Comparison of ENCODE assay signal across 8 cellular contexts in the genomic region with DNA sequence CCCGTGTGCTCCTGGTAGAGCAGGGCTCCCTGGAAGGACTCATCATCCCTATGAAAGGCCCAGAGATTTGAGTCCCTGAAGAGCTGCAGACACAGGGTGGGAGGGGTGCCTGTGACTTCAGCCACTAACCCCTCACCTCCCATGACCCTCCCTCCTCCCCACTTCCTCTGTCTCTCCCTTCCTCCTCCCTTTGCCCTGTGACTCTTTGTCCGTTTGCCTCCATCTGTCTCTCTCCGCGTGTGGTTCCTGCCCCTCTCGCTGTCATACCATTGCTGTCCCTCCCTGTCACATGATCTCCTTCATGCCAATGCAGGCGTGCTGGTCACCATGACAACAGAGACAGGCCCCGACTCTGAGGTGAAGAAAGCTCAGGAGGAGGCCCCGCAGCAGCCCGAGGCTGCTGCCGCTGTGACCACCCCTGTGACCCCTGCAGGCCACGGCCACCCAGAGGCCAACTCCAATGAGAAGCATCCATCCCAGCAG. TPM values are rescaled to one million over a fixed set of nuclear protein-coding genes. Genes with fewer than 3 reads are reported as not detected.
DNase-seq lines count a peak whose midpoint lies in the region; ATAC-seq and TF ChIP-seq lines count a peak whose summit lies in the region.

No MANE protein-coding gene starts in this region.

- TF ChIP-seq CTCF in H9 (conservative IDR thresholded peaks at IDR 0.05) (no peak), neural cell (IDR thresholded peaks at IDR 0.05; ENCODE audit: poor library complexity, severe bottlenecking) (no peak)

- no peak overlapping the region for H3K4ac ChIP-seq in H9 (ENCODE audit: low read depth, low read length)

- no peak overlapping the region for H3K23ac ChIP-seq in H9 (ENCODE audit: insufficient read length, low read depth, low read length)

- H3K14ac ChIP-seq in H9 (ENCODE audit: insufficient read depth, low read length), result no peak overlapping the region

- H3K27ac Mint-ChIP-seq in H9, result no peak overlapping the region; a peak in 1 of 7 replicates

- no CpG with 5 or more reads among the region's 11 CpGs for WGBS in H9 (ENCODE audit: extremely low coverage, insufficient read length, low lambda C conversion rate)
- WGBS in ectodermal cell, 2 experiments, result 2 to 5% methylated on average over 11 of the region's 11 CpGs

- H3K4me3 ChIP-seq in ectodermal cell (ENCODE audit: insufficient read depth, low read depth, low read length) (no peak overlapping the region), neural cell (ENCODE audit: low read length) (peak overlapping the region; percentile 49)

- H2AK5ac ChIP-seq in H9 (ENCODE audit: insufficient read length, low read length), result no peak overlapping the region

- H3K27me3 Mint-ChIP-seq in H9 (ENCODE audit: low read depth), result no peaks in the 10 kb centered on the region

- H3K4me3 Mint-ChIP-seq in H9, result peak overlapping the region in 1 of 2 experiments; percentile 41; a peak in 1 of 5 replicates

- no peaks in the 10 kb centered on the region for H4K20me1 ChIP-seq in H9 (ENCODE audit: control insufficient read depth, insufficient read depth, insufficient read length)
- no peaks in the 10 kb centered on the region for H4K20me1 ChIP-seq in neural cell (ENCODE audit: insufficient read depth)

- H3K56ac ChIP-seq in H9 (ENCODE audit: insufficient read length, low read depth, low read length), result no peak overlapping the region

- H3K9ac ChIP-seq in H9 (ENCODE audit: extremely low read depth, insufficient read length, low read length) (no peak overlapping the region), neural cell (ENCODE audit: low read length) (peak overlapping the region; percentile 53)

- H3K4me2 ChIP-seq in H9 (ENCODE audit: insufficient read depth, insufficient read length, low read length) (no peak overlapping the region), neural cell (ENCODE audit: low read length) (peak overlapping the region; percentile 7)

- H3K27ac ChIP-seq in H9 (ENCODE audit: insufficient read length, low read depth, low read length) (no peak overlapping the region), ectodermal cell (ENCODE audit: insufficient read depth, low read depth, low read length, poor library complexity, severe bottlenecking) (peak overlapping the region; percentile 46), neural cell (ENCODE audit: low read length) (peak overlapping the region; percentile 74)

- H2BK20ac ChIP-seq in H9 (ENCODE audit: low read depth, low read length, poor library complexity, severe bottlenecking), result no peak overlapping the region

- no peaks in the 10 kb centered on the region for H3K9me3 Mint-ChIP-seq in H9

- no peak overlapping the region for H3K18ac ChIP-seq in H9 (ENCODE audit: insufficient read length, low read depth, low read length)

- H2AFZ ChIP-seq in H9 (ENCODE audit: low read length) (no peak overlapping the region), neural cell (ENCODE audit: low read depth, low read length) (no peak overlapping the region)

- H3K9me3 ChIP-seq in H9 (ENCODE audit: control insufficient read depth, low read depth, low read length), result no peaks in the 10 kb centered on the region
- H3K9me3 ChIP-seq in ectodermal cell (ENCODE audit: control insufficient read depth, low read length), result no peaks in the 10 kb centered on the region
- no peaks in the 10 kb centered on the region for H3K9me3 ChIP-seq in neural cell (ENCODE audit: low read length)

- no peaks in the 10 kb centered on the region; the same call in 1 of the 2 replicates for H3K4me1 ChIP-seq in H9 (ENCODE audit: insufficient read depth, low read length)
- H3K4me1 ChIP-seq in ectodermal cell (ENCODE audit: control insufficient read depth, insufficient read depth, low read length), result peaks cover 25% of the 10 kb centered on the region

- H3F3A ChIP-seq in neural cell (ENCODE audit: insufficient read depth, low read length, poor library complexity, severe bottlenecking), result no peaks in the 10 kb centered on the region

- ATAC-seq in HG03175 (IDR thresholded peaks at IDR 0.05; ENCODE audit: unreplicated experiment) (no peak), GM21786 (IDR thresholded peaks at IDR 0.05; ENCODE audit: unreplicated experiment) (no peak), HG02642 (IDR thresholded peaks at IDR 0.05; ENCODE audit: poor library complexity, unreplicated experiment) (no peak)

- TF ChIP-seq EP300 in neural cell (conservative IDR thresholded peaks at IDR 0.05; ENCODE audit: poor library complexity, severe bottlenecking), result peak; percentile 39

- TF ChIP-seq RAD21 in neural cell (conservative IDR thresholded peaks at IDR 0.05), result no peak

- H2BK120ac ChIP-seq in H9 (ENCODE audit: low read depth, low read length, poor library complexity, severe bottlenecking), result no peak overlapping the region

- no peaks in the 10 kb centered on the region for H3K79me2 ChIP-seq in H9 (ENCODE audit: insufficient read depth, low read length)
- no peaks in the 10 kb centered on the region for H3K79me2 ChIP-seq in neural cell (replicated peaks; ENCODE audit: insufficient read depth, low read length)

- H3K36me3 ChIP-seq in ectodermal cell (ENCODE audit: control insufficient read depth, insufficient read depth, low read length), result no peaks in the 10 kb centered on the region
- no peaks in the 10 kb centered on the region for H3K36me3 ChIP-seq in neural cell (ENCODE audit: insufficient read depth, low read length)

- H3T11ph ChIP-seq in H9 (ENCODE audit: low read length), result no peak overlapping the region

- no peak overlapping the region for H4K8ac ChIP-seq in H9 (replicated peaks; ENCODE audit: insufficient read length, low read depth, low read length)

- DNase-seq in H9 (peak; percentile 92), NCI-H2227 treated with DMSO at 0.1 percent for 48 hours (lab: John Stamatoyannopoulos, UW) (peak; percentile 56), NCI-H1105 treated with DMSO at 0.1 percent for 48 hours (lab: John Stamatoyannopoulos, UW) (no peak)

- no peaks in the 10 kb centered on the region for H3K9me2 ChIP-seq in neural cell (ENCODE audit: insufficient read depth, low read length)

- no peaks in the 10 kb centered on the region for H3K79me1 ChIP-seq in H9 (ENCODE audit: insufficient read depth, low read depth, low read length, poor library complexity, severe bottlenecking)

- no peak overlapping the region for H2BK15ac ChIP-seq in H9 (ENCODE audit: low read depth, low read length)

- no peak overlapping the region for H2BK5ac ChIP-seq in H9 (ENCODE audit: insufficient read length, low read length)

- H4K91ac ChIP-seq in H9 (ENCODE audit: insufficient read length, low read depth, low read length), result no peak overlapping the region

- H2BK12ac ChIP-seq in H9 (ENCODE audit: insufficient read length, low read depth, low read length), result no peak overlapping the region

- peaks cover 24 to 25% of the 10 kb centered on the region in 2 experiments for H3K4me1 Mint-ChIP-seq in H9

- no peak overlapping the region for H4K5ac ChIP-seq in H9 (ENCODE audit: insufficient read length, low read depth, low read length)

- H3K36me3 Mint-ChIP-seq in H9 (ENCODE audit: insufficient read depth in 1 of 3, low read depth in 3 of 3), result peaks cover 0 to 4% (median 0%) of the 10 kb centered on the region in 3 experiments; a peak in 3 of 7 replicates

- no peaks in the 10 kb centered on the region for H3K27me3 ChIP-seq in H9 (ENCODE audit: insufficient read depth, low read length)
- no peaks in the 10 kb centered on the region for H3K27me3 ChIP-seq in ectodermal cell (ENCODE audit: control insufficient read depth, insufficient read depth, low read length, poor library complexity, severe bottlenecking)
- H3K27me3 ChIP-seq in neural cell (ENCODE audit: insufficient read depth, low read depth, low read length), result no peaks in the 10 kb centered on the region

- no peaks in the 10 kb centered on the region for H3K23me2 ChIP-seq in H9 (ENCODE audit: insufficient read length, low read depth, low read length, poor library complexity, severe bottlenecking)

TF ChIP-seq in neural cell, 6 proteins besides CTCF, POLR2A, EP300 and RAD21:
- TF ChIP-seq, protein P1, sequence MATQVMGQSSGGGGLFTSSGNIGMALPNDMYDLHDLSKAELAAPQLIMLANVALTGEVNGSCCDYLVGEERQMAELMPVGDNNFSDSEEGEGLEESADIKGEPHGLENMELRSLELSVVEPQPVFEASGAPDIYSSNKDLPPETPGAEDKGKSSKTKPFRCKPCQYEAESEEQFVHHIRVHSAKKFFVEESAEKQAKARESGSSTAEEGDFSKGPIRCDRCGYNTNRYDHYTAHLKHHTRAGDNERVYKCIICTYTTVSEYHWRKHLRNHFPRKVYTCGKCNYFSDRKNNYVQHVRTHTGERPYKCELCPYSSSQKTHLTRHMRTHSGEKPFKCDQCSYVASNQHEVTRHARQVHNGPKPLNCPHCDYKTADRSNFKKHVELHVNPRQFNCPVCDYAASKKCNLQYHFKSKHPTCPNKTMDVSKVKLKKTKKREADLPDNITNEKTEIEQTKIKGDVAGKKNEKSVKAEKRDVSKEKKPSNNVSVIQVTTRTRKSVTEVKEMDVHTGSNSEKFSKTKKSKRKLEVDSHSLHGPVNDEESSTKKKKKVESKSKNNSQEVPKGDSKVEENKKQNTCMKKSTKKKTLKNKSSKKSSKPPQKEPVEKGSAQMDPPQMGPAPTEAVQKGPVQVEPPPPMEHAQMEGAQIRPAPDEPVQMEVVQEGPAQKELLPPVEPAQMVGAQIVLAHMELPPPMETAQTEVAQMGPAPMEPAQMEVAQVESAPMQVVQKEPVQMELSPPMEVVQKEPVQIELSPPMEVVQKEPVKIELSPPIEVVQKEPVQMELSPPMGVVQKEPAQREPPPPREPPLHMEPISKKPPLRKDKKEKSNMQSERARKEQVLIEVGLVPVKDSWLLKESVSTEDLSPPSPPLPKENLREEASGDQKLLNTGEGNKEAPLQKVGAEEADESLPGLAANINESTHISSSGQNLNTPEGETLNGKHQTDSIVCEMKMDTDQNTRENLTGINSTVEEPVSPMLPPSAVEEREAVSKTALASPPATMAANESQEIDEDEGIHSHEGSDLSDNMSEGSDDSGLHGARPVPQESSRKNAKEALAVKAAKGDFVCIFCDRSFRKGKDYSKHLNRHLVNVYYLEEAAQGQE (IDR thresholded peaks at IDR 0.05; ENCODE audit: borderline replicate concordance), result peak; percentile 14
- no peak for TF ChIP-seq TAF1 (IDR thresholded peaks at IDR 0.05; ENCODE audit: low read depth)
- no peak for TF ChIP-seq SMC3 (conservative IDR thresholded peaks at IDR 0.05; ENCODE audit: poor library complexity)
- TF ChIP-seq EZH2 (IDR thresholded peaks at IDR 0.05; ENCODE audit: borderline replicate concordance, insufficient read depth, low read length, poor library complexity, severe bottlenecking), result no peak
- peak; percentile 71 for TF ChIP-seq POLR2AphosphoS5 (IDR thresholded peaks at IDR 0.05)
- TF ChIP-seq MXI1 (conservative IDR thresholded peaks at IDR 0.05; ENCODE audit: poor library complexity, severe bottlenecking), result peak; percentile 71

RNA-seq across cellular contexts. Expression of a gene that starts 19.0 kb away (rescaled TPM):
- total RNA-seq in H9 (2021), result 29.9 and 31.1 TPM in 2 replicates
- 59.0 TPM for polyA plus RNA-seq in ectodermal cell (2013, experiment 1 of 4)
- 45.0 TPM for polyA plus RNA-seq in ectodermal cell (2013, experiment 2 of 4)
- 39.1 TPM for polyA plus RNA-seq in ectodermal cell (2013, experiment 3 of 4)
- polyA plus RNA-seq in ectodermal cell (2013, experiment 4 of 4), result 47.1 TPM
- polyA plus RNA-seq in neural cell, result 38.2 and 57.8 TPM in 2 replicates
- 119 and 144 TPM in 2 replicates for polyA minus RNA-seq in neural cell
